ENCODE assay signal across 28 cellular contexts in genomic region chr17:76327689-76328088, GRCh38. TPM values are rescaled to one million over a fixed set of nuclear protein-coding genes. Genes with fewer than 3 reads are reported as not detected.
DNase-seq lines count a peak whose midpoint lies in the region; ATAC-seq and TF ChIP-seq lines count a peak whose summit lies in the region.
"Had no signal": no experiment of that assay in that cellular context is flagged by ENCODE, and none has a peak within 500 bp of the region (broad histone marks: within the 10 kb centered on the region; RNA-seq: fewer than 3 reads in every experiment).

No MANE protein-coding gene starts in this region.

- no peaks in the 10 kb centered on the region for H3K27me3 Mint-ChIP-seq in effector memory CD8-positive, alpha-beta T cell
- H3K27me3 Mint-ChIP-seq in nephron progenitor cell (ENCODE audit: low read depth, poor library complexity) (no peaks in the 10 kb centered on the region), Caco-2 (ENCODE audit: insufficient read depth, unreplicated experiment) (no peaks in the 10 kb centered on the region)
- H3K27me3 Mint-ChIP-seq: activated naive CD8-positive, alpha-beta T cell treated with anti-CD3 and anti-CD28 coated beads, Interleukin-2, amount 10 ng/mL, durations not matched to agents 7 days and 5 days; activated T-cell treated with anti-CD3 and anti-CD28 coated beads, Interleukin-2, amount 50 U/mL, for 24 hours; stimulated activated memory B cell treated with anti-CD40 and anti-IgM and Interleukin-4, amounts not matched to agents 10 μg/mL and 1 μg/mL and 100 μg/mL, for 72 hours; type B pancreatic cell had no signal

- H3K9me3 Mint-ChIP-seq in effector memory CD8-positive, alpha-beta T cell, result no peaks in the 10 kb centered on the region
- no peaks in the 10 kb centered on the region for H3K9me3 Mint-ChIP-seq in nephron progenitor cell
- no peaks in the 10 kb centered on the region for H3K9me3 Mint-ChIP-seq in Caco-2 (ENCODE audit: unreplicated experiment)
- H3K9me3 Mint-ChIP-seq: activated naive CD8-positive, alpha-beta T cell treated with anti-CD3 and anti-CD28 coated beads, Interleukin-2, amount 10 ng/mL, durations not matched to agents 7 days and 5 days; activated T-cell treated with anti-CD3 and anti-CD28 coated beads, Interleukin-2, amount 50 U/mL, for 24 hours; HFFc6; neural progenitor cell; stimulated activated memory B cell treated with anti-CD40 and anti-IgM and Interleukin-4, amounts not matched to agents 10 μg/mL and 1 μg/mL and 100 μg/mL, for 72 hours; type B pancreatic cell had no signal

- peak overlapping the region; percentile 80 for H3K27ac ChIP-seq in HL-60 (replicated peaks)
- H3K27ac ChIP-seq in gastroesophageal sphincter, result no peak overlapping the region
- no peak overlapping the region for H3K27ac ChIP-seq in SJCRH30
- H3K27ac ChIP-seq: neural progenitor cell, WERI-Rb-1 had no signal

- POLR2A ChIA-PET in Caco-2 (lab: Charles Lee), result no interaction called here

- no peak for TF ChIP-seq POLR2A in gastroesophageal sphincter (IDR thresholded peaks at IDR 0.05)

- H3K9me3 ChIP-seq in Caco-2 (no peaks in the 10 kb centered on the region), gastroesophageal sphincter (no peaks in the 10 kb centered on the region), SJCRH30 (replicated peaks) (no peaks in the 10 kb centered on the region)
- H3K9me3 ChIP-seq: SK-N-SH had no signal

- peak overlapping the region; percentile 70 to 76 for H3K27ac Mint-ChIP-seq in effector memory CD8-positive, alpha-beta T cell
- peak overlapping the region; percentile 41 for H3K27ac Mint-ChIP-seq in nephron progenitor cell
- H3K27ac Mint-ChIP-seq in Caco-2 (ENCODE audit: unreplicated experiment), result no peak overlapping the region
- H3K27ac Mint-ChIP-seq: activated naive CD8-positive, alpha-beta T cell treated with anti-CD3 and anti-CD28 coated beads, Interleukin-2, amount 10 ng/mL, durations not matched to agents 7 days and 5 days; activated T-cell treated with anti-CD3 and anti-CD28 coated beads, Interleukin-2, amount 50 U/mL, for 24 hours; HFFc6; neural progenitor cell; stimulated activated memory B cell treated with anti-CD40 and anti-IgM and Interleukin-4, amounts not matched to agents 10 μg/mL and 1 μg/mL and 100 μg/mL, for 72 hours; type B pancreatic cell had no signal

- H3K27me3 ChIP-seq in HL-60 (ENCODE audit: insufficient read depth, poor library complexity, severe bottlenecking), result no peaks in the 10 kb centered on the region
- H3K27me3 ChIP-seq in Caco-2 (replicated peaks; ENCODE audit: control insufficient read depth, insufficient read depth, low read length), result no peaks in the 10 kb centered on the region
- no peaks in the 10 kb centered on the region for H3K27me3 ChIP-seq in gastroesophageal sphincter
- H3K27me3 ChIP-seq in SJCRH30, result no peaks in the 10 kb centered on the region
- H3K27me3 ChIP-seq: neural progenitor cell had no signal

- H3K4me3 ChIP-seq in HL-60 (replicated peaks; ENCODE audit: insufficient read depth, low read length) (no peak overlapping the region), Caco-2 (ENCODE audit: low read depth, low read length) (no peak overlapping the region), gastroesophageal sphincter (no peak overlapping the region), SJCRH30 (no peak overlapping the region)
- H3K4me3 ChIP-seq: neural progenitor cell had no signal

- CTCF ChIA-PET in Caco-2 (lab: Charles Lee), result interaction anchor here (0.6 kb wide), 2 partner anchors 23 to 69 kb away, joined by 3 to 4 read pairs; no protein-coding TSS in a partner anchor

- intact Hi-C loops in Caco-2 (cut with micrococcal nuclease; ENCODE audit: unreplicated experiment), result loop anchor here (5.0 kb wide), 1 partner anchor 115 kb away; no protein-coding TSS in a partner anchor

- ATAC-seq in effector memory CD8-positive, alpha-beta T cell (replicated peaks), result no peak
- ATAC-seq in gastroesophageal sphincter (no peak), GM21737 (IDR thresholded peaks at IDR 0.05; ENCODE audit: unreplicated experiment) (no peak)
- ATAC-seq: right cardiac atrium; stimulated activated memory B cell treated with anti-CD40 and anti-IgM and Interleukin-4, amounts not matched to agents 10 μg/mL and 1 μg/mL and 100 μg/mL, for 72 hours had no signal

- H3K36me3 Mint-ChIP-seq in effector memory CD8-positive, alpha-beta T cell (ENCODE audit: insufficient read depth), result peaks cover 72% of the 10 kb centered on the region
- H3K36me3 Mint-ChIP-seq in nephron progenitor cell (ENCODE audit: low read depth) (peaks cover 71% of the 10 kb centered on the region), Caco-2 (ENCODE audit: insufficient read depth, unreplicated experiment) (peaks cover 73% of the 10 kb centered on the region)

- DNase-seq in HL-60 (ENCODE audit: low read depth in 1 of 2, low spot score in 1 of 2) (peak in 1 of 2 experiments; percentile 88), NOMO-1 treated with dmso at 0.1 percent for 144 hours (lab: John Stamatoyannopoulos, UW; ENCODE audit: unreplicated experiment) (peak; percentile 76), nephron progenitor cell (no peak), Caco-2 (no peak), SJCRH30 (no peak)
- DNase-seq in effector memory CD8-positive, alpha-beta T cell, result no peak
- DNase-seq: activated CD4-positive, alpha-beta T cell treated with anti-CD3 and anti-CD28 coated beads for 48 hours; activated gamma-delta T cell; activated naive CD8-positive, alpha-beta T cell treated with anti-CD3 and anti-CD28 coated beads, Interleukin-2, amount 10 ng/mL, durations not matched to agents 7 days and 5 days; activated T-cell treated with anti-CD3 and anti-CD28 coated beads, Interleukin-2, amount 50 U/mL, for 24 hours; C1 segment of cervical spinal cord; dermis blood vessel endothelial cell; GOT3; HFFc6; NCI-H1105 treated with DMSO at 0.1 percent for 48 hours; NCI-H2029; NCI-H526; right cardiac atrium; RPMI8226; SK-N-SH; stimulated activated CD4-positive, alpha-beta T cell treated with anti-CD3 and anti-CD28 coated beads, Interleukin-4, amount 100 ng/mL, for 4 hours; substantia nigra; WERI-Rb-1 had no signal

- BruUV-seq in Caco-2 (replicated peaks; lab: Mats Ljungman, UMichigan), result no TSS peak

- H3K4me3 Mint-ChIP-seq in effector memory CD8-positive, alpha-beta T cell, result no peak overlapping the region
- H3K4me3 Mint-ChIP-seq in nephron progenitor cell, result no peak overlapping the region
- no peak overlapping the region for H3K4me3 Mint-ChIP-seq in Caco-2 (ENCODE audit: unreplicated experiment)
- H3K4me3 Mint-ChIP-seq: activated naive CD8-positive, alpha-beta T cell treated with anti-CD3 and anti-CD28 coated beads, Interleukin-2, amount 10 ng/mL, durations not matched to agents 7 days and 5 days; activated T-cell treated with anti-CD3 and anti-CD28 coated beads, Interleukin-2, amount 50 U/mL, for 24 hours; HFFc6; neural progenitor cell; stimulated activated memory B cell treated with anti-CD40 and anti-IgM and Interleukin-4, amounts not matched to agents 10 μg/mL and 1 μg/mL and 100 μg/mL, for 72 hours; type B pancreatic cell had no signal

- peaks cover 0 to 5% of the 10 kb centered on the region in 2 donors for H3K4me1 Mint-ChIP-seq in effector memory CD8-positive, alpha-beta T cell (ENCODE audit: low read depth in 2 of 2)
- H3K4me1 Mint-ChIP-seq in nephron progenitor cell (peaks cover 5% of the 10 kb centered on the region), Caco-2 (ENCODE audit: low read depth, unreplicated experiment) (peaks cover 18% of the 10 kb centered on the region)
- H3K4me1 Mint-ChIP-seq: activated naive CD8-positive, alpha-beta T cell treated with anti-CD3 and anti-CD28 coated beads, Interleukin-2, amount 10 ng/mL, durations not matched to agents 7 days and 5 days; neural progenitor cell; stimulated activated memory B cell treated with anti-CD40 and anti-IgM and Interleukin-4, amounts not matched to agents 10 μg/mL and 1 μg/mL and 100 μg/mL, for 72 hours had no signal

- peaks cover 3% of the 10 kb centered on the region; the same call in 1 of the 2 replicates for H3K36me3 ChIP-seq in Caco-2 (ENCODE audit: control insufficient read depth, insufficient read depth, low read length)
- H3K36me3 ChIP-seq in gastroesophageal sphincter, result peaks cover 0 to 96% of the 10 kb centered on the region in 2 donors
- peaks cover 65% of the 10 kb centered on the region for H3K36me3 ChIP-seq in SJCRH30
- H3K36me3 ChIP-seq: neural progenitor cell had no signal

- 80 to 87% methylated on average over 4 to 6 of the region's 6 CpGs for WGBS in gastroesophageal sphincter (ENCODE audit: low coverage in 1 of 2), 2 donors

- TF ChIP-seq EP300 in gastroesophageal sphincter (IDR thresholded peaks at IDR 0.05), result no peak

- TF ChIP-seq CTCF in HL-60 (IDR thresholded peaks at IDR 0.05; ENCODE audit: insufficient read depth, low read length) (no peak), nephron progenitor cell (IDR thresholded peaks at IDR 0.05) (no peak), Caco-2 (IDR thresholded peaks at IDR 0.05; ENCODE audit: insufficient read depth in 1 of 2, low read depth in 1 of 2, low read length in 1 of 2, severe bottlenecking in 1 of 2, unreplicated experiment in 1 of 2) (no peak), gastroesophageal sphincter (IDR thresholded peaks at IDR 0.05) (no peak)

- H3K4me1 ChIP-seq in Caco-2 (peaks cover 17% of the 10 kb centered on the region), gastroesophageal sphincter (no peaks in the 10 kb centered on the region), SJCRH30 (no peaks in the 10 kb centered on the region)

RNA-seq across cellular contexts. Expression of gene QRICH2, which starts 19.6 kb away (rescaled TPM):
- total RNA-seq in Caco-2 (2022) (1.1 and 1.5 TPM in 2 replicates), gastroesophageal sphincter (1 to 10 TPM; 1.7 to 2.7 (median 2.0) TPM)
- total RNA-seq in SJCRH30 (2014; rRNA removed; shearing (Covaris generic)), result 2.7 and 3.5 TPM in 2 replicates

RNA-seq across cellular contexts. Expression of gene PRPSAP1, which starts 26.0 kb away (rescaled TPM):
- total RNA-seq in Caco-2 (2022), result 81.3 and 87.6 TPM in 2 replicates
- total RNA-seq in gastroesophageal sphincter, result 10 to 100 TPM; 44.7 to 48.5 (median 46.6) TPM
- total RNA-seq in SJCRH30 (2014; rRNA removed; shearing (Covaris generic)), result 69.3 and 70.0 TPM in 2 replicates

RNA-seq across cellular contexts. Expression of gene SPHK1, which starts 56.7 kb away (rescaled TPM):
- total RNA-seq in Caco-2 (2022) (6.7 and 7.7 TPM in 2 replicates), gastroesophageal sphincter (10 to 100 TPM; 14.7 to 29.2 (median 18.9) TPM)
- total RNA-seq in SJCRH30 (2014; rRNA removed; shearing (Covaris generic)), result 5.4 and 5.8 TPM in 2 replicates
